ENCODE assay signal across 18 cellular contexts in the genomic region with DNA sequence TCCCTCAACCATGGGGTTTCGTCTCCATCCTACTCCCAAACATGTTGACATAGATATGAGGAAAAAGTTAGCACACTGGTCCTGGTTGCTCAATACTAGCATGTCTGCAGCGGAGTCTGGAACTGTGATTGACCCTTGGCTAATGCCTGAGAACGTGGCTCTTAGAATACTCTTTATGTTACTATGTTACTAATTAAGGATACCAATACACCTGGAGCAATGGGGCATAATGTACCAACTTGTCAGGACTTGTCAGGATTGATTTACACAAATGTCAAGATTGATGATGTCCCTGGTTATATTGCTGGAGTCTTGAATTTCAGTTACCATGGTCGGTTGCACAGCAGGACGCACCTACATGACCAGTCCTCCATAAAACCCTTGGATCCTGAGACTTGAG.
DNase-seq lines count a peak whose midpoint lies in the region; ATAC-seq and TF ChIP-seq lines count a peak whose summit lies in the region.
"Had no signal": no experiment of that assay in that cellular context is flagged by ENCODE, and none has a peak within 500 bp of the region (broad histone marks: within the 10 kb centered on the region; RNA-seq: fewer than 3 reads in every experiment).

No MANE protein-coding gene starts in this region.

- H4K20me1 ChIP-seq in hepatocyte (ENCODE audit: insufficient read depth, poor library complexity, severe bottlenecking) = no peaks in the 10 kb centered on the region

- H3K27ac Mint-ChIP-seq in T-cell = no peak overlapping the region

- peak; percentile 20 for ATAC-seq in GM18907 (IDR thresholded peaks at IDR 0.05; ENCODE audit: unreplicated experiment)
- ATAC-seq in HG02943 (IDR thresholded peaks at IDR 0.05; ENCODE audit: low read depth, unreplicated experiment) = peak; percentile 11
- ATAC-seq in T-cell (replicated peaks in 1 of 4) = no peak
- no peak for ATAC-seq in GM21576 (IDR thresholded peaks at IDR 0.05; ENCODE audit: unreplicated experiment)
- ATAC-seq in upper lobe of left lung (ENCODE audit: low FRiP score in 2 of 2) = no peak
- ATAC-seq: HCT116, left lung, Right ventricle myocardium inferior had no signal

- H3K36me3 ChIP-seq in hepatocyte (replicated peaks; ENCODE audit: insufficient read depth, low read depth) (no peaks in the 10 kb centered on the region), upper lobe of left lung (no peaks in the 10 kb centered on the region)
- H3K36me3 ChIP-seq: left lung had no signal

- H3K27ac ChIP-seq in hepatocyte (no peak overlapping the region), upper lobe of left lung (no peak overlapping the region)
- H3K27ac ChIP-seq: left lung, parathyroid adenoma had no signal

- H3K27me3 ChIP-seq in hepatocyte (no peaks in the 10 kb centered on the region), upper lobe of left lung (no peaks in the 10 kb centered on the region)
- H3K27me3 ChIP-seq: left lung had no signal

- H3K4me1 ChIP-seq in hepatocyte (ENCODE audit: insufficient read depth) (no peaks in the 10 kb centered on the region), upper lobe of left lung (no peaks in the 10 kb centered on the region)
- H3K4me1 ChIP-seq: left lung, parathyroid adenoma had no signal

- TF ChIP-seq EP300 in upper lobe of left lung (IDR thresholded peaks at IDR 0.05) = no peak

- no peaks in the 10 kb centered on the region for H3K27me3 Mint-ChIP-seq in T-cell

- H3K79me2 ChIP-seq in hepatocyte = no peaks in the 10 kb centered on the region
- H3K79me2 ChIP-seq: parathyroid adenoma had no signal

- no peak overlapping the region for H3K4me3 Mint-ChIP-seq in T-cell

- DNase-seq in NCI-H510A (lab: John Stamatoyannopoulos, UW) = peak; percentile 12
- peak; percentile 6 for DNase-seq in hepatocyte (ENCODE audit: low spot score)
- no peak for DNase-seq in T-cell
- DNase-seq in NCI-H2107 (lab: John Stamatoyannopoulos, UW) = no peak
- DNase-seq in upper lobe of left lung = no peak
- DNase-seq: activated CD8-positive, alpha-beta memory T cell treated with anti-CD3 and anti-CD28 coated beads, Interleukin-2, amount 50 U/mL, for 48 hours; activated naive CD4-positive, alpha-beta T cell treated with anti-CD3 and anti-CD28 coated beads, Interleukin-2, amount 50 U/mL, for 16 hours; effector CD4-positive, alpha-beta T cell; left lung; NCI-H524; small intestine; stimulated activated naive CD4-positive, alpha-beta T cell treated with Interleukin-2 at 50 U/mL for 16 hours had no signal

- CTCF ChIA-PET in T-cell (lab: Charles Lee) = no interaction called here

- WGBS in hepatocyte (ENCODE audit: low lambda C conversion rate, missing lambda C conversion rate) = 85% methylated on average over 5 of the region's 5 CpGs
- WGBS in upper lobe of left lung, 2 donors = 71 to 79% methylated on average over 5 of the region's 5 CpGs

- peaks cover 4 to 21% (median 9%) of the 10 kb centered on the region in 3 donors for H3K9me3 Mint-ChIP-seq in T-cell

- no peaks in the 10 kb centered on the region for H3K9me2 ChIP-seq in hepatocyte (replicated peaks; ENCODE audit: insufficient read depth)

- H3K9me3 ChIP-seq in hepatocyte (ENCODE audit: low read depth) (no peaks in the 10 kb centered on the region), upper lobe of left lung (no peaks in the 10 kb centered on the region)
- H3K9me3 ChIP-seq: left lung had no signal

- no peaks in the 10 kb centered on the region for H3K36me3 Mint-ChIP-seq in T-cell

- no peak for TF ChIP-seq CTCF in hepatocyte (IDR thresholded peaks at IDR 0.05; ENCODE audit: poor library complexity)
- TF ChIP-seq CTCF in upper lobe of left lung (IDR thresholded peaks at IDR 0.05) = no peak

- no peak for TF ChIP-seq POLR2A in upper lobe of left lung (IDR thresholded peaks at IDR 0.05)

- no peak overlapping the region for H2AFZ ChIP-seq in hepatocyte
- H2AFZ ChIP-seq: parathyroid adenoma had no signal

- H3K4me3 ChIP-seq in hepatocyte (no peak overlapping the region), upper lobe of left lung (no peak overlapping the region)
- H3K4me3 ChIP-seq: left lung had no signal

- no peak overlapping the region for H3K4me2 ChIP-seq in hepatocyte

- no peaks in the 10 kb centered on the region for H3K4me1 Mint-ChIP-seq in T-cell

- POLR2A ChIA-PET in T-cell (lab: Charles Lee) = no interaction called here

Comparison
In these comparisons a context has a peak if more than half of its experiments do, and no peak if none do; other contexts are left out.
1. ATAC-seq: peak in GM18907 (single experiment) and HG02943 (single experiment); none in T-cell (0 of 4), GM21576 (single experiment) and upper lobe of left lung (0 of 2).
2. DNase-seq: peak in NCI-H510A (single experiment) and hepatocyte (single experiment); none in T-cell (0 of 34), NCI-H2107 (single experiment) and upper lobe of left lung (0 of 2).